ENCODE assay signal across 10 cellular contexts in the genomic region with DNA sequence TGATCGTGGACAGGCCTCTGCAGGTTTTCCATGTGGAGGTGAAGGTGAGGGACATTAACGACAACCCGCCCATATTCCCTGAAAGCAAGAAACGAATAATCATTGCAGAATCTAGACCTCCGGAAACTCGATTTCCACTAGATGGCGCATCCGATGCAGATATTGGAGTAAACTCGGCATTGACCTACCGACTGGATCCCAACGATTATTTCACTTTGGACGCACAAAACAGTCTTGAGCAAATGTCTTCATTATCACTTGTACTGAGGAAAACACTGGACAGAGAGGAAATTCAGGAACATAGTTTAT. TPM values are rescaled to one million over a fixed set of nuclear protein-coding genes. Genes with fewer than 3 reads are reported as not detected.
A peak's percentile ranks its signal among the peaks of the same experiment; 100 is the strongest.
DNase-seq lines count a peak whose midpoint lies in the region; ATAC-seq and TF ChIP-seq lines count a peak whose summit lies in the region.
"Had no signal": no experiment of that assay in that cellular context is flagged by ENCODE, and none has a peak within 500 bp of the region (broad histone marks: within the 10 kb centered on the region; RNA-seq: fewer than 3 reads in every experiment).

No MANE protein-coding gene starts in this region.

- BruUV-seq in mammary epithelial cell (replicated peaks; lab: Mats Ljungman, UMichigan): no TSS peak

- no peak overlapping the region for H4K8ac ChIP-seq in mesenchymal stem cell (ENCODE audit: low read length)

- no peak overlapping the region for H3K23ac ChIP-seq in mesenchymal stem cell (ENCODE audit: low read length in 2 of 2)

- H3K4me3 ChIP-seq in mammary epithelial cell (replicated peaks in 1 of 3; ENCODE audit: insufficient read depth in 1 of 3, low read depth in 2 of 3, low read length in 3 of 3) (no peak overlapping the region), mesenchymal stem cell (ENCODE audit: insufficient read depth in 1 of 2, low read depth in 1 of 2, low read length in 2 of 2) (peak overlapping the region in 1 of 2 experiments; percentile 39)

- intact Hi-C loops in mammary epithelial cell (cut with micrococcal nuclease): loop anchor here (1.0 to 2.0 kb wide), 2 partner anchors 44 to 159 kb away; partner anchors contain the start of gene PCDHAC1

- H4K91ac ChIP-seq in mesenchymal stem cell (ENCODE audit: low read length): no peak overlapping the region

- H3K9me3 ChIP-seq in mammary epithelial cell (replicated peaks; ENCODE audit: insufficient read depth, low read length) (peaks cover 20% of the 10 kb centered on the region), mesenchymal stem cell (ENCODE audit: control insufficient read depth, low read length) (peaks cover 42% of the 10 kb centered on the region)

- H3K79me1 ChIP-seq in mesenchymal stem cell (replicated peaks; ENCODE audit: low read length, poor library complexity, severe bottlenecking): peaks cover under 1% of the 10 kb centered on the region

- H2BK120ac ChIP-seq in mesenchymal stem cell (ENCODE audit: low read depth, low read length): no peak overlapping the region

- H3K27ac ChIP-seq in mammary epithelial cell (ENCODE audit: insufficient read depth, low read depth, low read length) (no peak overlapping the region), mesenchymal stem cell (ENCODE audit: low read length, poor library complexity, severe bottlenecking) (no peak overlapping the region)

- no peak overlapping the region for H2BK15ac ChIP-seq in mesenchymal stem cell (ENCODE audit: low read depth, poor library complexity, severe bottlenecking)

- H3K4me1 ChIP-seq in mammary epithelial cell (ENCODE audit: insufficient read depth, low read length) (no peaks in the 10 kb centered on the region), mesenchymal stem cell (ENCODE audit: control insufficient read depth, insufficient read depth, low read depth, low read length) (peaks cover under 1% of the 10 kb centered on the region)

- H3K14ac ChIP-seq in mesenchymal stem cell (ENCODE audit: low read length in 2 of 2): no peak overlapping the region

- in situ Hi-C loops in mammary epithelial cell (cut with MboI; ENCODE audit: low sequenced_read_pairs in 2 of 2): loop anchor here in 1 of 2 donors (5.0 kb wide), 1 partner anchor 160 kb away; no protein-coding TSS in a partner anchor

- 23% methylated on average over 12 of the region's 12 CpGs for WGBS in mammary epithelial cell (ENCODE audit: low coverage, missing lambda C conversion rate)
- 59% methylated on average over 12 of the region's 12 CpGs for WGBS in mesenchymal stem cell

- TF ChIP-seq CTCF in mammary epithelial cell (conservative IDR thresholded peaks at IDR 0.05 in 1 of 2, IDR thresholded peaks at IDR 0.05 in 1 of 2; ENCODE audit: extremely low read depth in 1 of 2, insufficient read depth in 1 of 2, low read depth in 1 of 2, low read length in 2 of 2): peak in 1 of 2 donors; percentile 40

- H3K4me2 ChIP-seq in mammary epithelial cell (ENCODE audit: insufficient read depth, low read depth, low read length): no peak overlapping the region
- no peak overlapping the region for H3K4me2 ChIP-seq in mesenchymal stem cell (ENCODE audit: low read length, poor library complexity, severe bottlenecking)

- dilution Hi-C loops in mammary epithelial cell (cut with HindIII; ENCODE audit: low sequenced_read_pairs): no loop called here

- peak; percentile 33 for DNase-seq in COR-L47 (lab: John Stamatoyannopoulos, UW)
- DNase-seq in LHCN-M2 (ENCODE audit: low read depth): peak; percentile 5
- peak; percentile 49 for DNase-seq in mammary epithelial cell
- DNase-seq in mesenchymal stem cell: peak; percentile 15
- no peak for DNase-seq in NCI-H1105 (lab: John Stamatoyannopoulos, UW)
- no peak for DNase-seq in NCI-H1436 (lab: John Stamatoyannopoulos, UW)
- no peak for DNase-seq in GM03348 (ENCODE audit: low spot score)
- DNase-seq: NCI-H1694 had no signal

- ATAC-seq in HG03469 (IDR thresholded peaks at IDR 0.05; ENCODE audit: unreplicated experiment): no peak
- ATAC-seq: natural killer cell treated with Interleukin-12 subunit alpha and Interleukin-12 subunit beta and Interleukin-15 and Interleukin-18, amount 100 ng/mL, for 72 hours had no signal

- H3K4ac ChIP-seq in mesenchymal stem cell (ENCODE audit: low read depth in 1 of 2, low read length in 2 of 2): no peak overlapping the region

- H3K36me3 ChIP-seq in mammary epithelial cell (ENCODE audit: insufficient read depth, low read length) (no peaks in the 10 kb centered on the region), mesenchymal stem cell (ENCODE audit: control insufficient read depth in 1 of 2, insufficient read depth in 2 of 2, low read depth in 1 of 2, low read length in 2 of 2) (peaks cover 0 to 20% of the 10 kb centered on the region in 2 experiments)

- no peaks in the 10 kb centered on the region for H3K27me3 ChIP-seq in mammary epithelial cell (ENCODE audit: insufficient read depth, low read length)
- no peaks in the 10 kb centered on the region for H3K27me3 ChIP-seq in mesenchymal stem cell (ENCODE audit: control insufficient read depth in 1 of 2, insufficient read depth in 1 of 2, low read length in 2 of 2)

- CTCF ChIA-PET in mammary epithelial cell (lab: Charles Lee; ENCODE audit: low non-redundant PET): interaction anchor here (0.7 kb wide), 1 partner anchor 157 kb away, joined by 7 read pairs; no protein-coding TSS in a partner anchor

- H2AFZ ChIP-seq in mammary epithelial cell (ENCODE audit: low read depth, low read length): peak overlapping the region; percentile 2
- no peak overlapping the region for H2AFZ ChIP-seq in mesenchymal stem cell (ENCODE audit: low read depth, low read length)

- H4K20me1 ChIP-seq in mammary epithelial cell (ENCODE audit: insufficient read depth, low read length): no peaks in the 10 kb centered on the region

- H2BK5ac ChIP-seq in mesenchymal stem cell (ENCODE audit: low read depth, low read length, poor library complexity, severe bottlenecking): no peak overlapping the region

- H3K79me2 ChIP-seq in mammary epithelial cell (ENCODE audit: insufficient read depth, low read length): no peaks in the 10 kb centered on the region

- no peak overlapping the region for H2AK5ac ChIP-seq in mesenchymal stem cell (ENCODE audit: low read length, severe bottlenecking)

- no peak overlapping the region for H3K9ac ChIP-seq in mammary epithelial cell (ENCODE audit: insufficient read depth, low read length)
- no peak overlapping the region for H3K9ac ChIP-seq in mesenchymal stem cell (ENCODE audit: low read length)

- H2BK12ac ChIP-seq in mesenchymal stem cell (ENCODE audit: low read length in 2 of 2): no peak overlapping the region

- no peak overlapping the region for H3K18ac ChIP-seq in mesenchymal stem cell (ENCODE audit: low read depth in 1 of 2, low read length in 2 of 2)

RNA-seq across cellular contexts. Expression of gene PCDHA13, which starts 0.6 kb away (rescaled TPM):
- total RNA-seq in LHCN-M2 (2014; rRNA removed) (not detected in 2 replicates), mammary epithelial cell (1 to 10 TPM in 1 of 2 donors, under 1 TPM in 1; 0.52 to 1.2 TPM)
- polyA plus RNA-seq in LHCN-M2 (2012): not detected
- 0.11 TPM for polyA plus RNA-seq in mammary epithelial cell
- polyA minus RNA-seq in mammary epithelial cell: not detected
- polyA plus RNA-seq in mesenchymal stem cell (2013, experiment 1 of 2): 0.30 TPM
- polyA plus RNA-seq in mesenchymal stem cell (2013, experiment 2 of 2): 0.29 TPM
- total RNA-seq: natural killer cell treated with Interleukin-12 subunit alpha and Interleukin-12 subunit beta and Interleukin-15 and Interleukin-18, amount 100 ng/mL, for 72 hours had no signal

RNA-seq across cellular contexts. Expression of gene PCDHA12, which starts 7.4 kb away (rescaled TPM):
- total RNA-seq in LHCN-M2 (2014; rRNA removed) (not detected in 2 replicates), mammary epithelial cell (1 to 10 TPM in 1 of 2 donors, under 1 TPM in 1; 0.45 to 6.8 TPM)
- not detected for polyA plus RNA-seq in LHCN-M2 (2012)
- 0.03 TPM for polyA plus RNA-seq in mammary epithelial cell
- not detected for polyA minus RNA-seq in mammary epithelial cell
- 7.4 TPM for polyA plus RNA-seq in mesenchymal stem cell (2013, experiment 1 of 2)
- 6.7 TPM for polyA plus RNA-seq in mesenchymal stem cell (2013, experiment 2 of 2)
- total RNA-seq: natural killer cell treated with Interleukin-12 subunit alpha and Interleukin-12 subunit beta and Interleukin-15 and Interleukin-18, amount 100 ng/mL, for 72 hours had no signal

RNA-seq across cellular contexts. Expression of gene PCDHA11, which starts 13.8 kb away (rescaled TPM):
- total RNA-seq in LHCN-M2 (2014; rRNA removed) (0.11 TPM in 1 of 2 replicates, not detected in the other), mammary epithelial cell (1 to 10 TPM in 1 of 2 donors, under 1 TPM in 1; 0.21 to 2.0 TPM)
- not detected for polyA plus RNA-seq in LHCN-M2 (2012)
- polyA plus RNA-seq in mammary epithelial cell: 1.2 TPM
- polyA minus RNA-seq in mammary epithelial cell: not detected
- 0.11 TPM for polyA plus RNA-seq in mesenchymal stem cell (2013, experiment 1 of 2)
- polyA plus RNA-seq in mesenchymal stem cell (2013, experiment 2 of 2): 0.01 TPM
- total RNA-seq: natural killer cell treated with Interleukin-12 subunit alpha and Interleukin-12 subunit beta and Interleukin-15 and Interleukin-18, amount 100 ng/mL, for 72 hours had no signal

RNA-seq across cellular contexts. Expression of gene PCDHA10, which starts 26.8 kb away (rescaled TPM):
- total RNA-seq in LHCN-M2 (2014; rRNA removed): not detected in 2 replicates
- 0.02 TPM for polyA plus RNA-seq in LHCN-M2 (2012)
- total RNA-seq in mammary epithelial cell: 1 to 10 TPM in 1 of 2 donors, under 1 TPM in 1; 0.19 to 1.3 TPM
- 0.01 TPM for polyA plus RNA-seq in mammary epithelial cell
- polyA minus RNA-seq in mammary epithelial cell: not detected
- polyA plus RNA-seq in mesenchymal stem cell (2013, experiment 1 of 2): 11.2 TPM
- polyA plus RNA-seq in mesenchymal stem cell (2013, experiment 2 of 2): 11.6 TPM
- total RNA-seq: natural killer cell treated with Interleukin-12 subunit alpha and Interleukin-12 subunit beta and Interleukin-15 and Interleukin-18, amount 100 ng/mL, for 72 hours had no signal

RNA-seq across cellular contexts. Expression of gene PCDHA9, which starts 34.4 kb away (rescaled TPM):
- 0.06 TPM in 1 of 2 replicates, not detected in the other for total RNA-seq in LHCN-M2 (2014; rRNA removed)
- not detected for polyA plus RNA-seq in LHCN-M2 (2012)
- total RNA-seq in mammary epithelial cell: under 1 TPM; 0.07 to 0.83 TPM
- not detected for polyA plus RNA-seq in mammary epithelial cell
- polyA minus RNA-seq in mammary epithelial cell: not detected
- polyA plus RNA-seq in mesenchymal stem cell (2013, experiment 1 of 2): 0.01 TPM
- polyA plus RNA-seq in mesenchymal stem cell (2013, experiment 2 of 2): 0.01 TPM
- total RNA-seq: natural killer cell treated with Interleukin-12 subunit alpha and Interleukin-12 subunit beta and Interleukin-15 and Interleukin-18, amount 100 ng/mL, for 72 hours had no signal

Comparison
In these comparisons a context has a peak if more than half of its experiments do, and no peak if none do; other contexts are left out.
1. DNase-seq: peak in COR-L47 (single experiment), LHCN-M2 (single experiment), mammary epithelial cell (single experiment) and mesenchymal stem cell (single experiment); none in NCI-H1105 (single experiment), NCI-H1436 (single experiment) and GM03348 (single experiment).